21 cellular contexts compared by ENCODE assay signal in the genomic region with DNA sequence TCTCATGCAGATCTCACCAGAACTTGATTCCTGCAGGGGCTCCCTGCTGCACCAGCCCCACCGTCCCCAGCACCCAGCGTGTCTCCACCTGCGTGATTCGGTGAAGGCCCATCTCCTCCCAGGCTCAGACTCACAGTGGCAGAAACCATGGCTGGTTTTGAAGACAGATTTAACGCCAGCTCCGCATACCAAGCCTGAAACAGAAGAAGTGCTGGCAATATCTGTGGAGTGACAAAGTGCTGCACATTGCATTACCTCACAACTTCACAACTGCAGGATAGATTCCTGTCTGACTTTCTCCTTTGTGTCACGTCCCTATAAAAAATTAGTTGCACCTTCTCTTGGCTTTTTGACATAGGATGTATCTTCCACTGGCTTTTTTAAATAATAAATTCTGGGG.
"Had no signal": no experiment of that assay in that cellular context is flagged by ENCODE, and none has a peak within 500 bp of the region (broad histone marks: within the 10 kb centered on the region; RNA-seq: fewer than 3 reads in every experiment).

No MANE protein-coding gene starts in this region.

- H3K27ac Mint-ChIP-seq: nephron; progenitor cell of endocrine pancreas; stimulated activated naive B cell treated with anti-CD40 and anti-IgM and Interleukin-4, amounts not matched to agents 10 μg/mL and 1 μg/mL and 100 μg/mL, for 72 hours had no signal

- H3K4me1 Mint-ChIP-seq: stimulated activated naive B cell treated with anti-CD40 and anti-IgM and Interleukin-4, amounts not matched to agents 10 μg/mL and 1 μg/mL and 100 μg/mL, for 72 hours; stimulated activated naive CD8-positive, alpha-beta T cell treated with anti-CD3 and anti-CD28 coated beads, Interleukin-15, amount 100 ng/mL, for 72 hours had no signal

- H3K36me3 ChIP-seq: ovary, spleen, thoracic aorta, transverse colon had no signal

- DNase-seq: central memory CD4-positive, alpha-beta T cell; cortex of kidney; dorsolateral prefrontal cortex; effector CD8-positive, alpha-beta T cell; islet precursor cell; midbrain; nucleus accumbens; ovary; spleen; stimulated activated CD4-positive, alpha-beta T cell treated with anti-CD3 and anti-CD28 coated beads, Interleukin-15, amount 100 ng/mL, for 24 hours; stimulated activated CD4-positive, alpha-beta T cell treated with anti-CD3 and anti-CD28 coated beads, Interleukin-1b, Interleukin-23, amount 100 ng/mL, for 48 hours; stimulated activated CD4-positive, alpha-beta T cell treated with anti-CD3 and anti-CD28 coated beads, Interleukin-4, amount 100 ng/mL, for 24 hours; stimulated activated naive B cell treated with anti-CD40 and anti-IgM and Interleukin-4, amounts not matched to agents 10 μg/mL and 1 μg/mL and 100 μg/mL, for 72 hours; stimulated activated naive CD8-positive, alpha-beta T cell treated with anti-CD3 and anti-CD28 coated beads, Interleukin-15, amount 100 ng/mL, for 72 hours; transverse colon had no signal

- H3K4me3 ChIP-seq: dorsolateral prefrontal cortex, ovary, spleen, thoracic aorta, transverse colon had no signal

- H3K9me3 ChIP-seq: ovary, spleen, thoracic aorta, transverse colon had no signal

- H3K4me3 Mint-ChIP-seq: nephron; stimulated activated naive B cell treated with anti-CD40 and anti-IgM and Interleukin-4, amounts not matched to agents 10 μg/mL and 1 μg/mL and 100 μg/mL, for 72 hours; stimulated activated naive CD8-positive, alpha-beta T cell treated with anti-CD3 and anti-CD28 coated beads, Interleukin-15, amount 100 ng/mL, for 72 hours had no signal

- H3K9me3 Mint-ChIP-seq: nephron; stimulated activated naive B cell treated with anti-CD40 and anti-IgM and Interleukin-4, amounts not matched to agents 10 μg/mL and 1 μg/mL and 100 μg/mL, for 72 hours; stimulated activated naive CD8-positive, alpha-beta T cell treated with anti-CD3 and anti-CD28 coated beads, Interleukin-15, amount 100 ng/mL, for 72 hours had no signal

- H3K27me3 Mint-ChIP-seq: progenitor cell of endocrine pancreas; stimulated activated naive B cell treated with anti-CD40 and anti-IgM and Interleukin-4, amounts not matched to agents 10 μg/mL and 1 μg/mL and 100 μg/mL, for 72 hours had no signal

- H3K36me3 Mint-ChIP-seq: stimulated activated naive B cell treated with anti-CD40 and anti-IgM and Interleukin-4, amounts not matched to agents 10 μg/mL and 1 μg/mL and 100 μg/mL, for 72 hours had no signal

- H3K27me3 ChIP-seq: dorsolateral prefrontal cortex, ovary, spleen, transverse colon had no signal

- ATAC-seq: esophagus mucosa; left lobe of liver; sciatic nerve; stimulated activated naive B cell treated with anti-CD40 and anti-IgM and Interleukin-4, amounts not matched to agents 10 μg/mL and 1 μg/mL and 100 μg/mL, for 72 hours; stimulated activated naive CD8-positive, alpha-beta T cell treated with anti-CD3 and anti-CD28 coated beads, Interleukin-15, amount 100 ng/mL, for 72 hours had no signal

- H3K4me1 ChIP-seq: spleen had no signal

- H3K27ac ChIP-seq: dorsolateral prefrontal cortex, ovary, spleen, thoracic aorta, transverse colon had no signal
